29 cellular contexts compared by ENCODE assay signal in genomic region chr7:157291404-157292080, GRCh38.
"Had no signal": no experiment of that assay in that cellular context is flagged by ENCODE, and none has a peak within 500 bp of the region (broad histone marks: within the 10 kb centered on the region; RNA-seq: fewer than 3 reads in every experiment).

No MANE protein-coding gene starts in this region.

- H3K27ac ChIP-seq: ascending aorta, cardiac muscle cell, coronary artery, dorsolateral prefrontal cortex, neutrophil, ovary, testis, transverse colon had no signal

- H3K4me3 ChIP-seq: ascending aorta, cardiac muscle cell, coronary artery, dorsolateral prefrontal cortex, ovary, testis, transverse colon had no signal

- H3K27ac Mint-ChIP-seq: activated CD4-positive, alpha-beta memory T cell treated with anti-CD3 and anti-CD28 coated beads for 36 hours; activated CD4-positive, alpha-beta T cell treated with anti-CD3 and anti-CD28 coated beads, Interleukin-2, amount 10 ng/mL, durations not matched to agents 24 days and 14 days; activated naive CD4-positive, alpha-beta T cell treated with anti-CD3 and anti-CD28 coated beads for 36 hours; activated naive CD8-positive, alpha-beta T cell treated with anti-CD3 and anti-CD28 coated beads, Interleukin-2, amount 10 ng/mL, durations not matched to agents 7 days and 5 days; activated T-helper 1 cell treated with anti-CD3 and anti-CD28 coated beads, Interleukin-12 subunit alpha, Interleukin-12 subunit beta, Interleukin-2, Interleukin-4 antibody, amounts not matched to agents 30 ng/mL and 10 ng/mL and 1 ng/mL, durations not matched to agents 14 hours and 24 hours and 36 hours; nephron; progenitor cell of endocrine pancreas; stimulated activated memory B cell treated with anti-CD40 and anti-IgM and Interleukin-4, amounts not matched to agents 10 μg/mL and 1 μg/mL and 100 μg/mL, for 72 hours; T-helper 1 cell treated with Interleukin-12 subunit alpha and Interleukin-12 subunit beta and Interleukin-4 antibody, amounts not matched to agents 30 μg/mL and 1 μg/mL, for 36 hours had no signal

- H3K9me3 ChIP-seq: ascending aorta, neutrophil, ovary, testis, transverse colon had no signal

- H3K36me3 ChIP-seq: ascending aorta, cardiac muscle cell, neutrophil, ovary, transverse colon had no signal

- H3K27me3 Mint-ChIP-seq: activated CD4-positive, alpha-beta memory T cell treated with anti-CD3 and anti-CD28 coated beads for 36 hours; activated CD4-positive, alpha-beta T cell treated with anti-CD3 and anti-CD28 coated beads, Interleukin-2, amount 10 ng/mL, durations not matched to agents 24 days and 14 days had no signal

- H3K27me3 ChIP-seq: ascending aorta, cardiac muscle cell, dorsolateral prefrontal cortex, foreskin keratinocyte, neutrophil, ovary, testis, transverse colon had no signal

- H3K4me3 Mint-ChIP-seq: activated CD4-positive, alpha-beta memory T cell treated with anti-CD3 and anti-CD28 coated beads for 36 hours; activated CD4-positive, alpha-beta T cell treated with anti-CD3 and anti-CD28 coated beads, Interleukin-2, amount 10 ng/mL, durations not matched to agents 24 days and 14 days; activated naive CD4-positive, alpha-beta T cell treated with anti-CD3 and anti-CD28 coated beads for 36 hours; activated naive CD8-positive, alpha-beta T cell treated with anti-CD3 and anti-CD28 coated beads, Interleukin-2, amount 10 ng/mL, durations not matched to agents 7 days and 5 days; activated T-helper 1 cell treated with anti-CD3 and anti-CD28 coated beads, Interleukin-12 subunit alpha, Interleukin-12 subunit beta, Interleukin-2, Interleukin-4 antibody, amounts not matched to agents 30 ng/mL and 10 ng/mL and 1 ng/mL, durations not matched to agents 14 hours and 24 hours and 36 hours; brain; nephron; stimulated activated memory B cell treated with anti-CD40 and anti-IgM and Interleukin-4, amounts not matched to agents 10 μg/mL and 1 μg/mL and 100 μg/mL, for 72 hours; T-helper 1 cell treated with Interleukin-12 subunit alpha and Interleukin-12 subunit beta and Interleukin-4 antibody, amounts not matched to agents 30 μg/mL and 1 μg/mL, for 36 hours had no signal

- H3K36me3 Mint-ChIP-seq: activated CD4-positive, alpha-beta memory T cell treated with anti-CD3 and anti-CD28 coated beads for 36 hours; activated naive CD8-positive, alpha-beta T cell treated with anti-CD3 and anti-CD28 coated beads, Interleukin-2, amount 10 ng/mL, durations not matched to agents 7 days and 5 days; brain; stimulated activated memory B cell treated with anti-CD40 and anti-IgM and Interleukin-4, amounts not matched to agents 10 μg/mL and 1 μg/mL and 100 μg/mL, for 72 hours had no signal

- ATAC-seq: foreskin keratinocyte; stimulated activated memory B cell treated with anti-CD40 and anti-IgM and Interleukin-4, amounts not matched to agents 10 μg/mL and 1 μg/mL and 100 μg/mL, for 72 hours had no signal

- DNase-seq: activated CD4-positive, alpha-beta memory T cell treated with anti-CD3 and anti-CD28 coated beads for 36 hours; activated CD4-positive, alpha-beta T cell treated with anti-CD3 and anti-CD28 coated beads, Interleukin-2, amount 10 ng/mL, durations not matched to agents 24 days and 14 days; activated CD4-positive, CD25-positive, alpha-beta regulatory T cell treated with anti-CD3 and anti-CD28 coated beads, Interleukin-2, amount 50 U/mL, for 72 hours; activated CD8-positive, alpha-beta memory T cell treated with anti-CD3 and anti-CD28 coated beads, Interleukin-2, amount 50 U/mL, for 4 hours; activated effector memory CD4-positive, alpha-beta T cell treated with anti-CD3 and anti-CD28 coated beads, Interleukin-2, amount 50 U/mL, for 16 hours; activated naive CD4-positive, alpha-beta T cell treated with anti-CD3 and anti-CD28 coated beads for 36 hours; activated naive CD8-positive, alpha-beta T cell treated with anti-CD3 and anti-CD28 coated beads, Interleukin-2, amount 10 ng/mL, durations not matched to agents 7 days and 5 days; activated T-cell treated with anti-CD3 and anti-CD28 coated beads, Interleukin-2, amount 50 U/mL, for 1 hour; dorsolateral prefrontal cortex; effector memory CD4-positive, alpha-beta T cell; erythroblast; foreskin keratinocyte; mammary epithelial cell; ovary; small intestine; stimulated activated CD4-positive, alpha-beta T cell treated with anti-CD3 and anti-CD28 coated beads, Interleukin-4, amount 100 ng/mL, for 24 hours; T-helper 9 cell; testis; transverse colon had no signal

- H3K4me1 ChIP-seq: ascending aorta, testis had no signal

- H3K9me3 Mint-ChIP-seq: activated CD4-positive, alpha-beta memory T cell treated with anti-CD3 and anti-CD28 coated beads for 36 hours; activated CD4-positive, alpha-beta T cell treated with anti-CD3 and anti-CD28 coated beads, Interleukin-2, amount 10 ng/mL, durations not matched to agents 24 days and 14 days; activated naive CD4-positive, alpha-beta T cell treated with anti-CD3 and anti-CD28 coated beads for 36 hours; activated naive CD8-positive, alpha-beta T cell treated with anti-CD3 and anti-CD28 coated beads, Interleukin-2, amount 10 ng/mL, durations not matched to agents 7 days and 5 days; activated T-helper 1 cell treated with anti-CD3 and anti-CD28 coated beads, Interleukin-12 subunit alpha, Interleukin-12 subunit beta, Interleukin-2, Interleukin-4 antibody, amounts not matched to agents 30 ng/mL and 10 ng/mL and 1 ng/mL, durations not matched to agents 14 hours and 24 hours and 36 hours; stimulated activated memory B cell treated with anti-CD40 and anti-IgM and Interleukin-4, amounts not matched to agents 10 μg/mL and 1 μg/mL and 100 μg/mL, for 72 hours; T-helper 1 cell treated with Interleukin-12 subunit alpha and Interleukin-12 subunit beta and Interleukin-4 antibody, amounts not matched to agents 30 μg/mL and 1 μg/mL, for 36 hours had no signal

- H3K4me1 Mint-ChIP-seq: activated CD4-positive, alpha-beta T cell treated with anti-CD3 and anti-CD28 coated beads, Interleukin-2, amount 10 ng/mL, durations not matched to agents 24 days and 14 days; activated naive CD8-positive, alpha-beta T cell treated with anti-CD3 and anti-CD28 coated beads, Interleukin-2, amount 10 ng/mL, durations not matched to agents 7 days and 5 days; brain; nephron had no signal
